In the genomic region with DNA sequence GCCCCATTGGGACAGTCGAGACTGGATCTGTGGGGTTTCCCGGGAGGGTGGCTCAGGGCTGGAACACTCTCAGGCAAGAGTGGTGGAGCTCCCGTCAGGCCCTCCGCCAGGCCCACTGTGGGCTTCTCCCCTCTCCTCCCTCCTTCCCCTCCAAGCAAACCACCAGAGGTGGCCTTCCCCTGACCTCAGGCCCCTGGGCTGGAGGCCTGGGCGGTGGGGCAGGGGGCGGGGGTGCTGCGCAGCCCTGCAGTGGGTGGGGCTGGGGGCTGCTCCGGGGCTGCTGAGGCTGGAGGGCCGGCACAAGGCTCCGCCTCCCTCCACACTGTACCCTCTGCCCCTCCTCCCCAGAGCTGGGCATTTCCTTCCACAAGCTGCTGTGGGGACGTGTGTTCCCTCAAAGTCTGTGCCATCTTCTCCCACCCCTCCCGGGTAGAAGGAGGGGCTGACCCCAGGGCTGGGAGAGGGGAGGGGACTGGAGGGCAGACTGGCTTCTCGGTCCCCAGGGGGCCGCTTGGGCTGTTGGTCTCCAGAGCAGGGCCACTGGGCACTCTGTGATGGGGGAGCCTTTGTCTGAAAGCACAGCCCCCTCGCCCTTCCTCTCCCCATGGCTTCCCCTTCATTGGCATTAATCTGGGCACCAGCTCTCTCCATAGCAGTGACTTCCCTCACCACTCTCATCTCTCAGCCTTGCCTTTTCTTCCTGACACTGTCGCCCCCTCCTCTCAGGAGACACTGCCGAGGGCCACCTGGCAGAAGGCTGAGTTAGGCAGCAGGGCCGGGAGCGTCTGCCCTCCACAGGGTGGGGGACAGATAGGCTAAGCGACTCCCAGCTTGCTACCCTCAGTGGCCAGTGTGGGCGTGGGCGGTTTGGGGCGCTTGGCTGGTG, we compare ENCODE assay signal across 18 cellular contexts. TPM values are rescaled to one million over a fixed set of nuclear protein-coding genes. Genes with fewer than 3 reads are reported as not detected.
DNase-seq lines count a peak whose midpoint lies in the region; ATAC-seq, FAIRE-seq and TF ChIP-seq lines count a peak whose summit lies in the region.
"Had no signal": no experiment of that assay in that cellular context is flagged by ENCODE, and none has a peak within 500 bp of the region (broad histone marks: within the 10 kb centered on the region; RNA-seq: fewer than 3 reads in every experiment).

No MANE protein-coding gene starts in this region.

- H3K27me3 Mint-ChIP-seq in CD8-positive, alpha-beta memory T cell = no peaks in the 10 kb centered on the region
- H3K27me3 Mint-ChIP-seq in natural killer cell (ENCODE audit: low read depth in 2 of 2) = no peaks in the 10 kb centered on the region
- H3K27me3 Mint-ChIP-seq: activated CD4-positive, alpha-beta memory T cell treated with anti-CD3 and anti-CD28 coated beads for 36 hours had no signal

- H3K4me3 ChIP-seq in Panc1 (ENCODE audit: low read depth in 2 of 2, low read length in 2 of 2) = no peak overlapping the region
- no peak overlapping the region for H3K4me3 ChIP-seq in endothelial cell of umbilical vein (replicated peaks in 1 of 3; ENCODE audit: insufficient read depth in 1 of 3, low read depth in 1 of 3, low read length in 3 of 3)
- no peak overlapping the region for H3K4me3 ChIP-seq in ovary
- no peak overlapping the region for H3K4me3 ChIP-seq in CD8-positive, alpha-beta memory T cell (ENCODE audit: low read length)
- H3K4me3 ChIP-seq in MM.1S (ENCODE audit: low read length) = no peak overlapping the region
- H3K4me3 ChIP-seq: left lung had no signal

- H3F3A ChIP-seq in MM.1S (ENCODE audit: insufficient read depth, low read length) = no peaks in the 10 kb centered on the region

- H3K27ac Mint-ChIP-seq in CD8-positive, alpha-beta memory T cell = no peak overlapping the region
- H3K27ac Mint-ChIP-seq in natural killer cell = no peak overlapping the region
- H3K27ac Mint-ChIP-seq: activated CD4-positive, alpha-beta memory T cell treated with anti-CD3 and anti-CD28 coated beads for 36 hours; stimulated activated memory B cell treated with anti-CD40 and anti-IgM and Interleukin-4, amounts not matched to agents 10 μg/mL and 1 μg/mL and 100 μg/mL, for 72 hours; T-helper 1 cell treated with Interleukin-12 subunit alpha and Interleukin-12 subunit beta and Interleukin-4 antibody, amounts not matched to agents 30 μg/mL and 1 μg/mL, for 36 hours had no signal

- H4K20me1 ChIP-seq in endothelial cell of umbilical vein (replicated peaks; ENCODE audit: control insufficient read depth, extremely low read depth, insufficient read depth, low read length) = no peaks in the 10 kb centered on the region
- no peaks in the 10 kb centered on the region for H4K20me1 ChIP-seq in MM.1S (ENCODE audit: insufficient read depth, low read length)

- no peaks in the 10 kb centered on the region for H3K79me2 ChIP-seq in endothelial cell of umbilical vein (ENCODE audit: control insufficient read depth, insufficient read depth, low read length)
- no peaks in the 10 kb centered on the region for H3K79me2 ChIP-seq in MM.1S (ENCODE audit: low read length)

- CTCF ChIA-PET in Panc1 (lab: Charles Lee) = no interaction called here
- CTCF ChIA-PET in endothelial cell of umbilical vein (lab: Charles Lee) = interaction anchor here (0.7 kb wide), 1 partner anchor 80 kb away, joined by 3 read pairs; no protein-coding TSS in a partner anchor
- CTCF ChIA-PET in CD8-positive, alpha-beta memory T cell (lab: Charles Lee) = interaction anchor here (1.3 kb wide), 1 partner anchor 73 kb away, joined by 3 read pairs; no protein-coding TSS in a partner anchor

- peaks cover 0 to 41% (median 0%) of the 10 kb centered on the region in 3 donors for H3K36me3 Mint-ChIP-seq in CD8-positive, alpha-beta memory T cell
- no peaks in the 10 kb centered on the region for H3K36me3 Mint-ChIP-seq in natural killer cell
- H3K36me3 Mint-ChIP-seq: activated naive CD4-positive, alpha-beta T cell treated with anti-CD3 and anti-CD28 coated beads, Interleukin-2, amount 50 U/mL, for 72 hours had no signal

- no peak overlapping the region for H3K4me3 Mint-ChIP-seq in CD8-positive, alpha-beta memory T cell
- H3K4me3 Mint-ChIP-seq in natural killer cell = no peak overlapping the region
- H3K4me3 Mint-ChIP-seq: activated CD4-positive, alpha-beta memory T cell treated with anti-CD3 and anti-CD28 coated beads for 36 hours; CD4-positive, CD25-positive, alpha-beta regulatory T cell; stimulated activated memory B cell treated with anti-CD40 and anti-IgM and Interleukin-4, amounts not matched to agents 10 μg/mL and 1 μg/mL and 100 μg/mL, for 72 hours; T-helper 1 cell treated with Interleukin-12 subunit alpha and Interleukin-12 subunit beta and Interleukin-4 antibody, amounts not matched to agents 30 μg/mL and 1 μg/mL, for 36 hours had no signal

- BruUV-seq in Panc1 (replicated peaks; lab: Mats Ljungman, UMichigan) (no TSS peak), endothelial cell of umbilical vein (replicated peaks; lab: Mats Ljungman, UMichigan) (TSS peak; percentile 22)

- H2AFZ ChIP-seq in endothelial cell of umbilical vein (ENCODE audit: low read depth, low read length) = no peak overlapping the region
- H2AFZ ChIP-seq in MM.1S (ENCODE audit: low read length) = no peak overlapping the region

- no peak for TF ChIP-seq POLR2A in endothelial cell of umbilical vein (IDR thresholded peaks at IDR 0.05; ENCODE audit: low read depth, low read length)
- TF ChIP-seq POLR2A in ovary (IDR thresholded peaks at IDR 0.05) = no peak

- WGBS in ovary, 3 donors = 62 to 74% (median 65%) methylated on average over 23 of the region's 23 CpGs

- no peaks in the 10 kb centered on the region for H3K9me2 ChIP-seq in MM.1S (replicated peaks; ENCODE audit: insufficient read depth, low read length)

- dilution Hi-C loops in endothelial cell of umbilical vein (cut with MboI; ENCODE audit: extremely low pct_ligation_motif_present, low sequenced_read_pairs) = no loop called here

- H3K9me3 ChIP-seq in Panc1 (ENCODE audit: control insufficient read depth, insufficient read depth, low read depth, low read length) = no peaks in the 10 kb centered on the region
- no peaks in the 10 kb centered on the region for H3K9me3 ChIP-seq in endothelial cell of umbilical vein (replicated peaks; ENCODE audit: control insufficient read depth, insufficient read depth, low read length)
- no peaks in the 10 kb centered on the region for H3K9me3 ChIP-seq in ovary
- H3K9me3 ChIP-seq in CD8-positive, alpha-beta memory T cell (ENCODE audit: low read length) = no peaks in the 10 kb centered on the region
- no peaks in the 10 kb centered on the region for H3K9me3 ChIP-seq in MM.1S (replicated peaks; ENCODE audit: insufficient read depth, low read length)
- H3K9me3 ChIP-seq: left lung had no signal

- no peaks in the 10 kb centered on the region for H3K27me3 ChIP-seq in Panc1 (ENCODE audit: control insufficient read depth, insufficient read depth, low read length)
- H3K27me3 ChIP-seq in endothelial cell of umbilical vein (ENCODE audit: control insufficient read depth in 2 of 2, insufficient read depth in 2 of 2, low read length in 2 of 2) = no peaks in the 10 kb centered on the region
- no peaks in the 10 kb centered on the region for H3K27me3 ChIP-seq in ovary
- H3K27me3 ChIP-seq in CD8-positive, alpha-beta memory T cell (ENCODE audit: insufficient read depth, low read length, poor library complexity, severe bottlenecking) = no peaks in the 10 kb centered on the region
- H3K27me3 ChIP-seq in MM.1S (replicated peaks; ENCODE audit: insufficient read depth, low read length) = no peaks in the 10 kb centered on the region

- in situ Hi-C loops in Panc1 (cut with HindIII; ENCODE audit: low pct_unique_long_range_greater_than_20kb, low sequenced_read_pairs) = no loop called here

- H3K4me1 Mint-ChIP-seq in CD8-positive, alpha-beta memory T cell = peaks cover 0 to 3% (median 2%) of the 10 kb centered on the region in 3 donors
- H3K4me1 Mint-ChIP-seq in natural killer cell = peaks cover 0 to 12% of the 10 kb centered on the region in 2 donors

- no peak overlapping the region for H3K9ac ChIP-seq in endothelial cell of umbilical vein (replicated peaks; ENCODE audit: extremely low read depth, insufficient read depth, low read length)
- H3K9ac ChIP-seq in MM.1S (ENCODE audit: low read length) = no peak overlapping the region

- FAIRE-seq in endothelial cell of umbilical vein (lab: Jason Lieb, UNC) = no peak
- FAIRE-seq: frontal cortex had no signal

- intact Hi-C loops in Panc1 (cut with micrococcal nuclease; ENCODE audit: unreplicated experiment) (no loop called here), endothelial cell of umbilical vein (cut with micrococcal nuclease) (no loop called here), ovary (cut with DNase I) (loop anchor here in 1 of 4 donors (5.0 kb wide), 1 partner anchor 38 kb away; no protein-coding TSS in a partner anchor), natural killer cell (cut with micrococcal nuclease) (no loop called here)

- TF ChIP-seq EP300 in ovary (IDR thresholded peaks at IDR 0.05) = no peak

- H3K4me1 ChIP-seq in Panc1 (ENCODE audit: control insufficient read depth, insufficient read depth, low read length) (peaks cover 9% of the 10 kb centered on the region), endothelial cell of umbilical vein (ENCODE audit: control insufficient read depth, extremely low read depth, insufficient read depth, low read length) (no peaks in the 10 kb centered on the region), ovary (ENCODE audit: insufficient read depth) (peaks cover 9% of the 10 kb centered on the region), MM.1S (ENCODE audit: low read length) (no peaks in the 10 kb centered on the region)
- no peaks in the 10 kb centered on the region for H3K4me1 ChIP-seq in CD8-positive, alpha-beta memory T cell (ENCODE audit: insufficient read depth, low read length)

- TF ChIP-seq CTCF in GM20000 (IDR thresholded peaks at IDR 0.05; ENCODE audit: extremely low read depth, missing control alignments) = no peak
- no peak for TF ChIP-seq CTCF in Panc1 (IDR thresholded peaks at IDR 0.05)
- no peak for TF ChIP-seq CTCF in endothelial cell of umbilical vein (IDR thresholded peaks at IDR 0.05; ENCODE audit: extremely low read depth in 1 of 2, insufficient read depth in 1 of 2, low read depth in 1 of 2, low read length in 2 of 2)
- TF ChIP-seq CTCF in ovary (IDR thresholded peaks at IDR 0.05) = no peak
- TF ChIP-seq CTCF in MM.1S (IDR thresholded peaks at IDR 0.05; ENCODE audit: low read length) = no peak
- no peak for TF ChIP-seq CTCF in natural killer cell (IDR thresholded peaks at IDR 0.05)

- no peaks in the 10 kb centered on the region for H3K9me3 Mint-ChIP-seq in CD8-positive, alpha-beta memory T cell
- H3K9me3 Mint-ChIP-seq in natural killer cell = no peaks in the 10 kb centered on the region
- H3K9me3 Mint-ChIP-seq: activated CD4-positive, alpha-beta memory T cell treated with anti-CD3 and anti-CD28 coated beads for 36 hours; activated naive CD4-positive, alpha-beta T cell treated with anti-CD3 and anti-CD28 coated beads, Interleukin-2, amount 50 U/mL, for 72 hours; CD4-positive, CD25-positive, alpha-beta regulatory T cell; stimulated activated memory B cell treated with anti-CD40 and anti-IgM and Interleukin-4, amounts not matched to agents 10 μg/mL and 1 μg/mL and 100 μg/mL, for 72 hours; T-helper 1 cell treated with Interleukin-12 subunit alpha and Interleukin-12 subunit beta and Interleukin-4 antibody, amounts not matched to agents 30 μg/mL and 1 μg/mL, for 36 hours had no signal

- H3K36me3 ChIP-seq in Panc1 (ENCODE audit: control insufficient read depth, insufficient read depth, low read length) (peaks cover 2% of the 10 kb centered on the region; the same call in 1 of the 2 replicates), endothelial cell of umbilical vein (ENCODE audit: control insufficient read depth in 2 of 2, extremely low read depth in 1 of 2, insufficient read depth in 2 of 2, low read length in 2 of 2) (peaks cover 0 to 20% of the 10 kb centered on the region in 2 experiments), ovary (no peaks in the 10 kb centered on the region), MM.1S (replicated peaks; ENCODE audit: insufficient read depth, low read length) (no peaks in the 10 kb centered on the region; the same call in 1 of the 2 replicates)
- H3K36me3 ChIP-seq in CD8-positive, alpha-beta memory T cell (ENCODE audit: insufficient read depth, low read length) = peaks cover 4% of the 10 kb centered on the region

- no peaks in the 10 kb centered on the region for H3K9me1 ChIP-seq in endothelial cell of umbilical vein (replicated peaks; ENCODE audit: control insufficient read depth, extremely low read depth, insufficient read depth, low read length)

- ATAC-seq in Panc1 (peak; percentile 32; the same call in 1 of the 2 replicates), natural killer cell (no peak), GM18868 (IDR thresholded peaks at IDR 0.05; ENCODE audit: unreplicated experiment) (no peak)
- ATAC-seq: activated naive CD4-positive, alpha-beta T cell treated with anti-CD3 and anti-CD28 coated beads, Interleukin-2, amount 50 U/mL, for 72 hours; left lung; stimulated activated memory B cell treated with anti-CD40 and anti-IgM and Interleukin-4, amounts not matched to agents 10 μg/mL and 1 μg/mL and 100 μg/mL, for 72 hours had no signal

- H3K4me2 ChIP-seq in endothelial cell of umbilical vein (ENCODE audit: insufficient read depth, low read length) (no peak overlapping the region), MM.1S (ENCODE audit: low read depth, low read length) (no peak overlapping the region)

- POLR2A ChIA-PET in Panc1 (lab: Charles Lee) = interaction anchor here (0.5 kb wide), 1 partner anchor 1431 kb away, joined by 10 read pairs; no protein-coding TSS in a partner anchor
- POLR2A ChIA-PET in endothelial cell of umbilical vein (lab: Charles Lee) = no interaction called here
- POLR2A ChIA-PET in CD8-positive, alpha-beta memory T cell (lab: Charles Lee) = no interaction called here

- DNase-seq in GM20000 (ENCODE audit: low spot score) (peak; percentile 39), Panc1 (ENCODE audit: low read depth, low spot score) (no peak), endothelial cell of umbilical vein (ENCODE audit: low read depth, low spot score) (no peak), ovary (no peak), MM.1S (no peak), natural killer cell (no peak)
- DNase-seq in CD8-positive, alpha-beta memory T cell = no peak
- DNase-seq: activated CD4-positive, alpha-beta memory T cell treated with anti-CD3 and anti-CD28 coated beads for 36 hours; CD4-positive, CD25-positive, alpha-beta regulatory T cell; left lung; NCI-H1048; NK-92 treated with Interleukin-12 subunit alpha and Interleukin-12 subunit beta, amount 100 ng/mL, for 24 hours; stimulated activated CD4-positive, alpha-beta T cell treated with anti-CD3 and anti-CD28 coated beads, Interleukin-1b, Interleukin-23, amount 100 ng/mL, for 48 hours had no signal

- no peak overlapping the region for H3K27ac ChIP-seq in Panc1 (ENCODE audit: low read length)
- no peak overlapping the region for H3K27ac ChIP-seq in endothelial cell of umbilical vein (ENCODE audit: insufficient read depth, low read depth, low read length)
- H3K27ac ChIP-seq in ovary = peak overlapping the region; percentile 20 to 34
- no peak overlapping the region for H3K27ac ChIP-seq in CD8-positive, alpha-beta memory T cell (ENCODE audit: low read depth, low read length)
- H3K27ac ChIP-seq in MM.1S (ENCODE audit: low read length) = no peak overlapping the region
- H3K27ac ChIP-seq: left lung had no signal

RNA-seq across cellular contexts. Expression of gene RCOR2, which starts 7.1 kb away (rescaled TPM):
- total RNA-seq in Panc1 (2021; ENCODE audit: unreplicated experiment) = 10.2 TPM
- 14.5 TPM for polyA plus RNA-seq in Panc1 (2012; ENCODE audit: insufficient read length)
- 0.13 and 1.7 TPM in 2 replicates for total RNA-seq in endothelial cell of umbilical vein
- 0.43 and 0.63 TPM in 2 replicates for polyA plus RNA-seq in endothelial cell of umbilical vein
- polyA plus RNA-seq in endothelial cell of umbilical vein (2011; cell fraction: cytosol; rRNA removed) = 0.45 and 0.59 TPM in 2 replicates
- 0.59 and 0.66 TPM in 2 replicates for polyA plus RNA-seq in endothelial cell of umbilical vein (2011; cell fraction: nucleus; rRNA removed)
- 0.28 and 0.30 TPM in 2 replicates for polyA plus RNA-seq in endothelial cell of umbilical vein (2012)
- 0.36 and 0.70 TPM in 2 replicates for polyA minus RNA-seq in endothelial cell of umbilical vein
- polyA minus RNA-seq in endothelial cell of umbilical vein (2011; cell fraction: cytosol; rRNA and poly(A)+ RNA removed) = 1.3 TPM
- 0.24 TPM in 1 of 2 replicates, not detected in the other for polyA minus RNA-seq in endothelial cell of umbilical vein (2011; cell fraction: nucleus; rRNA and poly(A)+ RNA removed)
- 1 to 10 TPM in 5 of 7 donors, under 1 TPM in 2; 0.12 to 7.9 (median 5.4) TPM for total RNA-seq in ovary
- under 1 TPM; 0.60 to 0.94 TPM for polyA plus RNA-seq in ovary
- under 1 TPM; 0.11 to 0.13 TPM for total RNA-seq in CD8-positive, alpha-beta memory T cell
- not detected for polyA plus RNA-seq in CD8-positive, alpha-beta memory T cell
- not detected for total RNA-seq in natural killer cell
- total RNA-seq: CD4-positive, CD25-positive, alpha-beta regulatory T cell had no signal
- polyA plus RNA-seq: CD4-positive, CD25-positive, alpha-beta regulatory T cell had no signal

RNA-seq across cellular contexts. Expression of gene NAA40, which starts 28.9 kb away (rescaled TPM):
- total RNA-seq in Panc1 (2021; ENCODE audit: unreplicated experiment) (43.2 TPM), endothelial cell of umbilical vein (30.9 and 32.3 TPM in 2 replicates), ovary (10 to 100 TPM in 6 of 7 donors, 1 to 10 TPM in 1; 4.5 to 15.9 (median 13.4) TPM), natural killer cell (10 to 100 TPM; 44.8 to 72.1 (median 57.4) TPM)
- polyA plus RNA-seq in Panc1 (2012; ENCODE audit: insufficient read length) = 29.4 TPM
- polyA plus RNA-seq in endothelial cell of umbilical vein (22.8 and 28.5 TPM in 2 replicates), ovary (1 to 10 TPM; 7.0 to 7.6 TPM)
- 23.3 and 27.4 TPM in 2 replicates for polyA plus RNA-seq in endothelial cell of umbilical vein (2011; cell fraction: cytosol; rRNA removed)
- polyA plus RNA-seq in endothelial cell of umbilical vein (2011; cell fraction: nucleus; rRNA removed) = 114 and 117 TPM in 2 replicates
- 23.2 and 25.1 TPM in 2 replicates for polyA plus RNA-seq in endothelial cell of umbilical vein (2012)
- polyA minus RNA-seq in endothelial cell of umbilical vein = 22.0 and 29.8 TPM in 2 replicates
- polyA minus RNA-seq in endothelial cell of umbilical vein (2011; cell fraction: cytosol; rRNA and poly(A)+ RNA removed) = 7.1 TPM
- 23.6 and 27.4 TPM in 2 replicates for polyA minus RNA-seq in endothelial cell of umbilical vein (2011; cell fraction: nucleus; rRNA and poly(A)+ RNA removed)
- total RNA-seq in CD8-positive, alpha-beta memory T cell = 10 to 100 TPM; 20.2 to 26.2 TPM
- 15.9 TPM for polyA plus RNA-seq in CD8-positive, alpha-beta memory T cell

Comparison
In these comparisons a context has a peak if more than half of its experiments do, and no peak if none do; other contexts are left out.
1. H3K27ac ChIP-seq: peak in ovary (2 of 2); none in Panc1 (single experiment), endothelial cell of umbilical vein (single experiment), CD8-positive, alpha-beta memory T cell (single experiment) and MM.1S (single experiment).